ENCODE assay signal across 8 cellular contexts in the genomic region with DNA sequence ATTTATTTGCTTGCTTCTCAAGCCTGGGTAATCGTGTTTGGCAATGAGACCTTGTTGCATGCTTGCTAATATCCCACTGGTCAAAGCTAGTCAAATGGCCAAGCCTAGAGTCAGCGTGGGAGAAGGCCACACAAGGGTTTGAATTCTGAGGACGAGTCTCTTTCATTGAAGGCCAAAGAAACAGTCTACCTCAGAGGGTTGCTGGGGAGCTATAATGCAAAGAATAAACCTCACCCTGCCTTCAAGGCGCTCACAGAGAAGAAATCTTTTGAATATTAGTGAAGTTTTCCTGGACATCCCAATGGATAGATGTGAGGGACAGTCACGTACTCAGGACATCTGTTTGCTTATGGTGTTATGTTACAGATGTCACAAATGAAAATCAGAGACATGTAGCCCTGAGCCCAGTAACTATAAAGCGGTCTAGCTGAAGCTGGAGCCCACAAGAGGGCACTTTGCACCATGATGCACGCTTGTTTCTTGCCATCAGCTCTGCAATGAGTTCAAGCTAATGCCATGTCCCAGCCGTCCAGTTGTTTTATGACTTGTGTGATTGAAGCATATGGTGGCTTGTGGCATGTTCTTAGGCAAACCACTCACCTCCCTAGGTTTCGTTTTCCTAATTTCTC. TPM values are rescaled to one million over a fixed set of nuclear protein-coding genes. Genes with fewer than 3 reads are reported as not detected.
DNase-seq lines count a peak whose midpoint lies in the region; ATAC-seq and TF ChIP-seq lines count a peak whose summit lies in the region.

No MANE protein-coding gene starts in this region.

- H3K27ac ChIP-seq in heart left ventricle: peak overlapping the region in 6 of 12 donors; percentile 46 to 79 (median 72)

- no peaks in the 10 kb centered on the region for H3K36me3 ChIP-seq in heart left ventricle

- DNase-seq in CD14-positive monocyte (ENCODE audit: low spot score) (no peak), NCI-H748 treated with DMSO at 0.1 percent for 48 hours (lab: John Stamatoyannopoulos, UW) (peak; percentile 47), heart left ventricle (peak in 4 of 5 donors; percentile 50 to 62 (median 55)), renal cortical epithelial cell (ENCODE audit: low read depth) (peak; percentile 84), mesothelial cell of epicardium (ENCODE audit: low spot score in 2 of 2, unreplicated experiment in 2 of 2) (no peak)
- DNase-seq in activated naive CD4-positive, alpha-beta T cell treated with anti-CD3 and anti-CD28 coated beads, Interleukin-2, amount 50 U/mL, for 72 hours (ENCODE audit: low spot score in 2 of 2): peak in 1 of 2 donors; percentile 9

- ATAC-seq in GM18868 (IDR thresholded peaks at IDR 0.05; ENCODE audit: unreplicated experiment) (peak; percentile 94), HG03108 (IDR thresholded peaks at IDR 0.05; ENCODE audit: unreplicated experiment) (peak; percentile 85), heart left ventricle (peak; percentile 71 to 92 (median 91))
- peak; percentile 76 to 78 for ATAC-seq in activated naive CD4-positive, alpha-beta T cell treated with anti-CD3 and anti-CD28 coated beads, Interleukin-2, amount 50 U/mL, for 72 hours

- peaks cover 0 to 20% (median 4%) of the 10 kb centered on the region in 12 donors for H3K4me1 ChIP-seq in heart left ventricle

- TF ChIP-seq CTCF in CD14-positive monocyte (IDR thresholded peaks at IDR 0.05): no peak
- peak; percentile 35 to 65 (median 53) for TF ChIP-seq CTCF in heart left ventricle (IDR thresholded peaks at IDR 0.05)
- no peak for TF ChIP-seq CTCF in mesothelial cell of epicardium (IDR thresholded peaks at IDR 0.05; ENCODE audit: unreplicated experiment)

- H3K27me3 ChIP-seq in heart left ventricle: no peaks in the 10 kb centered on the region

- WGBS in heart left ventricle, 4 donors: 53 to 61% (median 59%) methylated on average over 9 of the region's 9 CpGs

- peaks cover 17% of the 10 kb centered on the region for H3K4me1 Mint-ChIP-seq in CD14-positive monocyte
- H3K4me1 Mint-ChIP-seq in mesothelial cell of epicardium: peaks cover 19% of the 10 kb centered on the region

- H3K27me3 Mint-ChIP-seq in CD14-positive monocyte (ENCODE audit: low read depth in 3 of 3) (peaks cover 0 to 9% (median 7%) of the 10 kb centered on the region in 3 donors), mesothelial cell of epicardium (ENCODE audit: low read depth) (no peaks in the 10 kb centered on the region)

- H3K9me3 Mint-ChIP-seq in CD14-positive monocyte: peaks cover 0 to 3% (median 0%) of the 10 kb centered on the region in 7 donors
- no peaks in the 10 kb centered on the region for H3K9me3 Mint-ChIP-seq in activated naive CD4-positive, alpha-beta T cell treated with anti-CD3 and anti-CD28 coated beads, Interleukin-2, amount 50 U/mL, for 72 hours
- H3K9me3 Mint-ChIP-seq in mesothelial cell of epicardium: peaks cover 3% of the 10 kb centered on the region

- no peaks in the 10 kb centered on the region for H3K9me3 ChIP-seq in heart left ventricle

- H3K4me3 Mint-ChIP-seq in CD14-positive monocyte: peak overlapping the region; percentile 74 to 97
- no peak overlapping the region for H3K4me3 Mint-ChIP-seq in mesothelial cell of epicardium

- no peak for TF ChIP-seq POLR2A in heart left ventricle (IDR thresholded peaks at IDR 0.05)

- H3K27ac Mint-ChIP-seq in CD14-positive monocyte (peak overlapping the region in 1 of 7 donors; percentile 21), mesothelial cell of epicardium (no peak overlapping the region)
- no peak overlapping the region for H3K27ac Mint-ChIP-seq in activated naive CD4-positive, alpha-beta T cell treated with anti-CD3 and anti-CD28 coated beads, Interleukin-2, amount 50 U/mL, for 72 hours

- H3K4me3 ChIP-seq in heart left ventricle: peak overlapping the region; percentile 19 to 71 (median 60)

- H3K36me3 Mint-ChIP-seq in CD14-positive monocyte (no peaks in the 10 kb centered on the region), mesothelial cell of epicardium (peaks cover 2% of the 10 kb centered on the region)
- no peaks in the 10 kb centered on the region for H3K36me3 Mint-ChIP-seq in activated naive CD4-positive, alpha-beta T cell treated with anti-CD3 and anti-CD28 coated beads, Interleukin-2, amount 50 U/mL, for 72 hours

- intact Hi-C loops in CD14-positive monocyte (cut with micrococcal nuclease): no loop called here
- intact Hi-C loops in heart left ventricle (cut with DNase I): loop anchor here in 9 of 10 donors (2.0 to 10.0 kb wide), 5 partner anchors 69 to 519 kb away; partner anchors contain the start of gene CYP4V2 (in 2 of the 9)

RNA-seq across cellular contexts. Expression of gene TLR3, which starts 1.1 kb away (rescaled TPM):
- under 1 TPM in 1 of 2 donors, not detected in 1; 0.09 TPM for polyA plus RNA-seq in CD14-positive monocyte
- total RNA-seq in activated naive CD4-positive, alpha-beta T cell treated with anti-CD3 and anti-CD28 coated beads, Interleukin-2, amount 50 U/mL, for 72 hours: under 1 TPM in 1 of 2 donors, not detected in 1; 0.10 TPM
- 10 to 100 TPM in 2 of 9 donors, 1 to 10 TPM in 7; 1.7 to 18.6 (median 3.5) TPM for total RNA-seq in heart left ventricle
- polyA plus RNA-seq in heart left ventricle: 1 to 10 TPM in 1 of 2 donors, under 1 TPM in 1; 0.69 to 1.0 TPM
- 8.9 and 17.5 TPM in 2 replicates for total RNA-seq in renal cortical epithelial cell
- 9.1 to 9.3 TPM (median 9.2 TPM) in 3 replicates for total RNA-seq in mesothelial cell of epicardium

RNA-seq across cellular contexts. Expression of gene FAM149A, which starts 36.6 kb away (rescaled TPM):
- polyA plus RNA-seq in CD14-positive monocyte (not detected), heart left ventricle (1 to 10 TPM; 1.6 to 2.2 TPM)
- 1 to 10 TPM in 1 of 2 donors, under 1 TPM in 1; 0.97 to 5.1 TPM for total RNA-seq in activated naive CD4-positive, alpha-beta T cell treated with anti-CD3 and anti-CD28 coated beads, Interleukin-2, amount 50 U/mL, for 72 hours
- total RNA-seq in heart left ventricle (10 to 100 TPM in 2 of 9 donors, 1 to 10 TPM in 7; 6.5 to 13.0 (median 8.6) TPM), renal cortical epithelial cell (21.2 and 31.9 TPM in 2 replicates), mesothelial cell of epicardium (12.2 to 16.1 TPM (median 13.6 TPM) in 3 replicates)

Comparison
In these comparisons a context has a peak if more than half of its experiments do, and no peak if none do; other contexts are left out.
1. DNase-seq: peak in NCI-H748 treated with DMSO at 0.1 percent for 48 hours (single experiment), heart left ventricle (4 of 5) and renal cortical epithelial cell (single experiment); none in CD14-positive monocyte (single experiment) and mesothelial cell of epicardium (0 of 2).
2. CTCF ChIP-seq: peak in heart left ventricle (12 of 12); none in CD14-positive monocyte (single experiment) and mesothelial cell of epicardium (single experiment).
3. intact Hi-C loops: an anchor here in heart left ventricle (2.0 to 10.0 kb wide); none called in CD14-positive monocyte.
4. Peak in every context shown above with its lines, with median percentiles within 50 percentile points of each other: ATAC-seq.